In genomic region chr20:52972190-52972937, GRCh38 we compare ENCODE assay signal across 8 cellular contexts. TPM values are rescaled to one million over a fixed set of nuclear protein-coding genes. Genes with fewer than 3 reads are reported as not detected.
DNase-seq lines count a peak whose midpoint lies in the region; ATAC-seq, FAIRE-seq and TF ChIP-seq lines count a peak whose summit lies in the region.

Gene TSHZ2, plus strand, starts transcription at chr20:52972358. Its CDS starts 936 bp downstream, at chr20:52973294.

- FAIRE-seq in HTR-8/SVneo (lab: Jason Lieb, UNC) = peak; percentile 97

- ATAC-seq in SK-N-SH treated with all-trans-retinoic acid at 6 μM for 48 hours = peak; percentile 44
- no peak for ATAC-seq in HG02763 (IDR thresholded peaks at IDR 0.05; ENCODE audit: unreplicated experiment)

- H3K27ac ChIP-seq in adipose tissue (ENCODE audit: low read depth, low read length) = no peak within 1 kb of the TSS

- H3K4me3 ChIP-seq in iPS-11a (ENCODE audit: low read depth, low read length) (peak within 1 kb of the TSS; percentile 73), skeletal muscle cell (ENCODE audit: low read depth, low read length) (peak within 1 kb of the TSS; percentile 57)

- peak; percentile 40 for DNase-seq in HTR-8/SVneo (ENCODE audit: insufficient read length, low spot score)
- DNase-seq in skeletal muscle cell (ENCODE audit: low read depth) = no peak
- no peak for DNase-seq in SIG-M5 treated with dmso at 0.1 percent for 504 hours (lab: John Stamatoyannopoulos, UW; ENCODE audit: unreplicated experiment)
- DNase-seq in activated gamma-delta T cell treated with Interleukin-2 at 50 U/mL for 16 hours = no peak

- WGBS in adipose tissue, 3 donors = 0 to 2% (median 1%) methylated on average over 35 to 40 of the region's 41 CpGs

TF ChIP-seq in SK-N-SH treated with all-trans-retinoic acid at 6 μM for 48 hours, 23 proteins besides CTCF, POLR2A, EP300 and RAD21:
- no peak for TF ChIP-seq ARNTL (CRISPR knock-in tag; IDR thresholded peaks at IDR 0.05; ENCODE audit: borderline replicate concordance, low read depth)
- no peak for TF ChIP-seq RARB (CRISPR knock-in tag; IDR thresholded peaks at IDR 0.05)
- TF ChIP-seq TOX (CRISPR knock-in tag; IDR thresholded peaks at IDR 0.05; ENCODE audit: borderline replicate concordance) = no peak
- TF ChIP-seq PPARA (CRISPR knock-in tag; IDR thresholded peaks at IDR 0.05; ENCODE audit: borderline replicate concordance) = no peak
- TF ChIP-seq ZFP3 (CRISPR knock-in tag; IDR thresholded peaks at IDR 0.05) = no peak
- TF ChIP-seq CSDC2 (CRISPR knock-in tag; IDR thresholded peaks at IDR 0.05) = no peak
- no peak for TF ChIP-seq TSHZ2 (CRISPR knock-in tag; IDR thresholded peaks at IDR 0.05)
- TF ChIP-seq PATZ1 (CRISPR knock-in tag; IDR thresholded peaks at IDR 0.05; ENCODE audit: borderline replicate concordance) = peak; percentile 53; the same call in 1 of the 2 replicates
- TF ChIP-seq TCF4 (CRISPR knock-in tag; IDR thresholded peaks at IDR 0.05; ENCODE audit: borderline replicate concordance) = 0 out of 2 replicates have a peak, but pooled peaks have one; percentile 31
- no peak for TF ChIP-seq OSR1 (CRISPR knock-in tag; IDR thresholded peaks at IDR 0.05)
- no peak for TF ChIP-seq ZFP30 (CRISPR knock-in tag; IDR thresholded peaks at IDR 0.05)
- no peak for TF ChIP-seq ZNF8 (CRISPR knock-in tag; IDR thresholded peaks at IDR 0.05)
- TF ChIP-seq ZC3H10 (CRISPR knock-in tag; IDR thresholded peaks at IDR 0.05) = no peak
TF ChIP-seq in SK-N-SH treated with all-trans-retinoic acid at 6 μM for 48 hours: peak in this region for 2.

RNA-seq across cellular contexts. Expression of gene TSHZ2, which starts in this region (rescaled TPM):
- polyA plus RNA-seq in adipose tissue = 10 to 100 TPM in 2 of 3 donors, 1 to 10 TPM in 1; 1.2 to 47.5 (median 15.8) TPM
